ENCODE assay signal across 16 cellular contexts in genomic region chr16:75485230-75486013, GRCh38. TPM values are rescaled to one million over a fixed set of nuclear protein-coding genes. Genes with fewer than 3 reads are reported as not detected.
DNase-seq lines count a peak whose midpoint lies in the region; ATAC-seq and TF ChIP-seq lines count a peak whose summit lies in the region.
"Had no signal": no experiment of that assay in that cellular context is flagged by ENCODE, and none has a peak within 500 bp of the region (broad histone marks: within the 10 kb centered on the region; RNA-seq: fewer than 3 reads in every experiment).

No MANE protein-coding gene starts in this region.

- TF ChIP-seq EP300 in upper lobe of left lung (IDR thresholded peaks at IDR 0.05) = no peak

- H3K9me3 ChIP-seq in upper lobe of left lung = no peaks in the 10 kb centered on the region
- no peaks in the 10 kb centered on the region for H3K9me3 ChIP-seq in right cardiac atrium (ENCODE audit: control insufficient read depth, low read length)
- H3K9me3 ChIP-seq in prostate gland = no peaks in the 10 kb centered on the region
- H3K9me3 ChIP-seq: neutrophil, thyroid gland had no signal

- H3K4me1 Mint-ChIP-seq in Calu3 (ENCODE audit: low read depth, unreplicated experiment) = peaks cover 43% of the 10 kb centered on the region

- H3K4me1 ChIP-seq in upper lobe of left lung (no peaks in the 10 kb centered on the region), right cardiac atrium (ENCODE audit: control insufficient read depth, insufficient read depth, low read length) (no peaks in the 10 kb centered on the region), prostate gland (replicated peaks) (no peaks in the 10 kb centered on the region)

- H3K36me3 ChIP-seq in upper lobe of left lung (no peaks in the 10 kb centered on the region), prostate gland (no peaks in the 10 kb centered on the region)
- H3K36me3 ChIP-seq: neutrophil, thyroid gland had no signal

- H3K27ac Mint-ChIP-seq in Calu3 (ENCODE audit: unreplicated experiment) = peak overlapping the region; percentile 2

- CTCF ChIA-PET in Calu3 (lab: Charles Lee) = interaction anchor here (0.6 to 1.6 kb wide), 2 partner anchors 10 to 32 kb away, joined by 4 to 5 read pairs; partner anchors contain the start of gene CHST6

- DNase-seq in Calu3 (no peak), epithelial cell of prostate (ENCODE audit: low read depth, low spot score) (no peak), upper lobe of left lung (no peak), right cardiac atrium (no peak), prostate gland (ENCODE audit: low spot score) (no peak)
- no peak for DNase-seq in activated CD4-positive, CD25-positive, alpha-beta regulatory T cell treated with anti-CD3 and anti-CD28 coated beads, Interleukin-2, amount 50 U/mL, for 72 hours
- DNase-seq: ACHN; activated CD4-positive, alpha-beta T cell treated with anti-CD3 and anti-CD28 coated beads for 1 hour; activated T-cell treated with anti-CD3 and anti-CD28 coated beads, Interleukin-2, amount 50 U/mL, for 4 hours; stimulated activated CD4-positive, alpha-beta T cell treated with anti-CD3 and anti-CD28 coated beads, Interleukin-12 subunit alpha, Interleukin-12 subunit beta, amount 100 ng/mL, for 4 hours; thyroid gland had no signal

- H3K4me3 Mint-ChIP-seq in Calu3 (ENCODE audit: low read depth, unreplicated experiment) = no peak overlapping the region
- H3K4me3 Mint-ChIP-seq: activated T-cell treated with anti-CD3 and anti-CD28 coated beads, Interleukin-2, amount 50 U/mL, for 4 hours had no signal

- TF ChIP-seq POLR2A in upper lobe of left lung (IDR thresholded peaks at IDR 0.05) (no peak), prostate gland (IDR thresholded peaks at IDR 0.05) (no peak)

- peaks cover 7% of the 10 kb centered on the region for H3K36me3 Mint-ChIP-seq in Calu3 (ENCODE audit: insufficient read depth, unreplicated experiment)

- WGBS in upper lobe of left lung, 2 donors = 87 to 89% methylated on average over 7 of the region's 7 CpGs
- WGBS in right cardiac atrium = 83% methylated on average over 7 of the region's 7 CpGs
- 65% methylated on average over 7 of the region's 7 CpGs for WGBS in prostate gland

- BruUV-seq in Calu3 (replicated peaks; lab: Mats Ljungman, UMichigan) = no TSS peak

- ATAC-seq in GM21360 (IDR thresholded peaks at IDR 0.05; ENCODE audit: unreplicated experiment) = peak; percentile 55
- ATAC-seq in HG03196 (IDR thresholded peaks at IDR 0.05; ENCODE audit: unreplicated experiment) = peak; percentile 55
- no peak for ATAC-seq in upper lobe of left lung (ENCODE audit: low FRiP score in 2 of 2)
- ATAC-seq in right cardiac atrium = no peak
- ATAC-seq: activated T-cell treated with anti-CD3 and anti-CD28 coated beads, Interleukin-2, amount 50 U/mL, for 4 hours had no signal

- no peaks in the 10 kb centered on the region for H3K27me3 Mint-ChIP-seq in Calu3 (ENCODE audit: unreplicated experiment)

- H3K27ac ChIP-seq in epithelial cell of prostate (peak overlapping the region; percentile 96), upper lobe of left lung (no peak overlapping the region), right cardiac atrium (ENCODE audit: low read length) (no peak overlapping the region), prostate gland (no peak overlapping the region)
- H3K27ac ChIP-seq: coronary artery, neutrophil, thyroid gland had no signal

- H3K4me3 ChIP-seq in upper lobe of left lung (no peak overlapping the region), right cardiac atrium (ENCODE audit: low read length) (no peak overlapping the region), prostate gland (no peak overlapping the region)
- H3K4me3 ChIP-seq: coronary artery, lung, thyroid gland had no signal

- no peaks in the 10 kb centered on the region for H3K27me3 ChIP-seq in upper lobe of left lung
- H3K27me3 ChIP-seq in right cardiac atrium (ENCODE audit: control insufficient read depth, insufficient read depth) = no peaks in the 10 kb centered on the region
- H3K27me3 ChIP-seq in prostate gland (replicated peaks; ENCODE audit: insufficient read depth) = no peaks in the 10 kb centered on the region
- H3K27me3 ChIP-seq: neutrophil, thyroid gland had no signal

- TF ChIP-seq CTCF in Calu3 (IDR thresholded peaks at IDR 0.05; ENCODE audit: unreplicated experiment) (no peak), upper lobe of left lung (IDR thresholded peaks at IDR 0.05) (no peak), prostate gland (IDR thresholded peaks at IDR 0.05) (no peak)

- H3K9me3 Mint-ChIP-seq in Calu3 (ENCODE audit: low read depth, unreplicated experiment) = no peaks in the 10 kb centered on the region
- H3K9me3 Mint-ChIP-seq: activated T-cell treated with anti-CD3 and anti-CD28 coated beads, Interleukin-2, amount 50 U/mL, for 4 hours had no signal

- intact Hi-C loops in Calu3 (cut with micrococcal nuclease; ENCODE audit: unreplicated experiment) = no loop called here
- intact Hi-C loops in right cardiac atrium (cut with DNase I) = loop anchor here in 2 of 4 donors (10.0 kb wide), 2 partner anchors 49 to 109 kb away; partner anchors contain the start of gene CHST5 (in 1 of the 2)
- intact Hi-C loops in prostate gland (cut with DNase I) = no loop called here

RNA-seq across cellular contexts. Expression of gene CHST6, which starts 9.8 kb away (rescaled TPM):
- total RNA-seq in Calu3 (2022) (3.3 and 4.3 TPM in 2 replicates), upper lobe of left lung (10 to 100 TPM in 1 of 6 donors, 1 to 10 TPM in 4, under 1 TPM in 1; 0.11 to 11.6 (median 2.2) TPM), right cardiac atrium (1 to 10 TPM; 3.1 to 9.9 (median 4.3) TPM), prostate gland (1 to 10 TPM in 1 of 2 donors, under 1 TPM in 1; 0.23 to 9.5 TPM)
- polyA plus RNA-seq in right cardiac atrium = 1.9 TPM
- total RNA-seq: activated T-cell treated with anti-CD3 and anti-CD28 coated beads, Interleukin-2, amount 50 U/mL, for 4 hours had no signal

RNA-seq across cellular contexts. Expression of gene TMEM170A, which starts 20.9 kb away (rescaled TPM):
- total RNA-seq in Calu3 (2022) (48.4 and 52.5 TPM in 2 replicates), upper lobe of left lung (10 to 100 TPM; 11.5 to 31.6 (median 25.5) TPM), right cardiac atrium (10 to 100 TPM; 10.9 to 11.2 (median 11.0) TPM), prostate gland (10 to 100 TPM; 21.5 to 35.9 TPM)
- 7.2 TPM for polyA plus RNA-seq in right cardiac atrium

RNA-seq across cellular contexts. Expression of gene CHST5, which starts 50.5 kb away (rescaled TPM):
- total RNA-seq in Calu3 (2022) = 0.42 and 0.64 TPM in 2 replicates
- 1 to 10 TPM in 1 of 6 donors, under 1 TPM in 2, not detected in 3; 0.11 to 1.7 (median 0.51) TPM for total RNA-seq in upper lobe of left lung
- total RNA-seq in right cardiac atrium = under 1 TPM; 0.14 to 0.45 (median 0.16) TPM
- polyA plus RNA-seq in right cardiac atrium = 0.11 TPM
- under 1 TPM in 1 of 2 donors, not detected in 1; 0.23 TPM for total RNA-seq in prostate gland

RNA-seq across cellular contexts. Expression of gene CFDP1, which starts 52.1 kb away (rescaled TPM):
- total RNA-seq in Calu3 (2022) = 64.1 and 70.9 TPM in 2 replicates
- 100 to 1,000 TPM in 1 of 6 donors, 10 to 100 TPM in 5; 36.8 to 185 (median 50.6) TPM for total RNA-seq in upper lobe of left lung
- total RNA-seq in right cardiac atrium = 10 to 100 TPM; 23.7 to 36.8 (median 27.6) TPM
- 40.8 TPM for polyA plus RNA-seq in right cardiac atrium
- 100 to 1,000 TPM in 1 of 2 donors, 10 to 100 TPM in 1; 67.9 to 101 TPM for total RNA-seq in prostate gland

Comparison
In these comparisons a context has a peak if more than half of its experiments do, and no peak if none do; other contexts are left out.
1. ATAC-seq: peak in GM21360 (single experiment) and HG03196 (single experiment); none in upper lobe of left lung (0 of 2) and right cardiac atrium (0 of 2).